ENCODE assay signal across 8 cellular contexts in the genomic region with DNA sequence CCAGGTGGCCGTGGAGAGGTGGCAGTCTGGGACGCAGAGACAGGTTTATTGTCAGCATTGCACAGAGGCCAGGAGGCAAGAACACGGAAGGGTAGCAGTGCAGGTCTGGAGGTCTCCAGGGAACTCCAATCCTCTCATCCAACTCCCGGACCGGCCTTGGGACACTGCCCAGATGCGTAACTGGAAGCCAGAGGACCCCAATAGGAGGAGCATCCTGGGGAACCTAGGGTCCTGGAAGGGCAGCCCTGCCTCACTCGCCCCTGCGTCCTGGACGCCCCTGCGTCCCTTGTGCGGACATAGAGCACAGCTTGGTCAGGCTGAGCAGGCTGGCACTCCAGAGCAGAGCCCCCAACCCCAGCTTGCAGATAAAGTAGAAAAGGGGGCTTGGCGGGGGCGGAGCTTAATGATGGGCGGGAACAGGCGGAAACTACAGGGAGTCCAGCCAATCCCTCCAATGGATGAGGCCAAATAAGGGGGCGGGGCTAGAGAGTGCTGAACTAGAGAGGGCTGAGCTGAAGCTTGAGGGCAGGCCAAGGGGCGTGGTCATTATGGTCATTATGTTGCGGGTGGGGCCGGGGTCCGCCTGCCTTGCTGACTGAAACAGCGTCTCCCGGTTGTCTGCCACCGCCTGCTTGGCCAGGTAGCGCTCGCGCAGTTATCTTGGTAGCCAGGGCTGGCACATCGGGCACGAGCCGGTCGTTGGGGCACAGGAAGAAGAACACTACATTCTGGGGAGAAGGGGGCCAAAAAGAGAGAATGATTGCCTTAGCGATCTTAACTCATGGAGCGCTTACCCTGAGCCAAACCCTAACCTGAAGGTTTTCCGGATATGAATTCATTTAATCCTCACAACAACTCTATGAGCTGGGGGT. TPM values are rescaled to one million over a fixed set of nuclear protein-coding genes. Genes with fewer than 3 reads are reported as not detected.
A peak's percentile ranks its signal among the peaks of the same experiment; 100 is the strongest.
DNase-seq lines count a peak whose midpoint lies in the region; ATAC-seq, FAIRE-seq and TF ChIP-seq lines count a peak whose summit lies in the region.

No MANE protein-coding gene starts in this region.

- CTCF ChIA-PET in CD8-positive, alpha-beta T cell (lab: Charles Lee), result interaction anchor here (0.9 to 2.1 kb wide), 4 partner anchors 18 to 148 kb away, joined by 3 to 9 read pairs (median 4); no protein-coding TSS in a partner anchor

- POLR2A ChIA-PET in CD8-positive, alpha-beta T cell (lab: Charles Lee), result interaction anchor here (0.7 to 2.8 kb wide), 3 partner anchors 9 to 28 kb away, joined by 3 to 27 read pairs (median 3); no protein-coding TSS in a partner anchor

- H3F3A ChIP-seq in neural progenitor cell (ENCODE audit: low read depth), result peaks cover 15% of the 10 kb centered on the region

- peak in 6 of 7 experiments; percentile 15 to 65 (median 38) for DNase-seq in CD8-positive, alpha-beta T cell
- DNase-seq in RPMI7951 (ENCODE audit: low read depth), result peak; percentile 85
- peak; percentile 85 for DNase-seq in germinal center (ENCODE audit: low spot score)
- DNase-seq in neural progenitor cell (ENCODE audit: low spot score), result peak; percentile 100
- DNase-seq in tibial nerve (ENCODE audit: low spot score in 2 of 2), result peak; percentile 67 to 79
- DNase-seq in D721Med (ENCODE audit: insufficient read length, low spot score), result no peak

- H3K9ac ChIP-seq in neural progenitor cell, result no peak overlapping the region

- H3K36me3 Mint-ChIP-seq in CD8-positive, alpha-beta T cell, result no peaks in the 10 kb centered on the region
- no peaks in the 10 kb centered on the region for H3K36me3 Mint-ChIP-seq in activated naive CD4-positive, alpha-beta T cell treated with anti-CD3 and anti-CD28 coated beads, Interleukin-2, amount 50 U/mL, for 24 hours
- H3K36me3 Mint-ChIP-seq in neural progenitor cell, result no peaks in the 10 kb centered on the region

- H3K27me3 Mint-ChIP-seq in CD8-positive, alpha-beta T cell (ENCODE audit: low read depth), result no peaks in the 10 kb centered on the region
- no peaks in the 10 kb centered on the region for H3K27me3 Mint-ChIP-seq in activated naive CD4-positive, alpha-beta T cell treated with anti-CD3 and anti-CD28 coated beads, Interleukin-2, amount 50 U/mL, for 24 hours
- peaks cover 26% of the 10 kb centered on the region for H3K27me3 Mint-ChIP-seq in neural progenitor cell (ENCODE audit: insufficient read depth, low read depth)

- H3K9me3 ChIP-seq in CD8-positive, alpha-beta T cell (ENCODE audit: low read length), result no peaks in the 10 kb centered on the region
- no peaks in the 10 kb centered on the region for H3K9me3 ChIP-seq in neural progenitor cell (ENCODE audit: low read depth)
- no peaks in the 10 kb centered on the region for H3K9me3 ChIP-seq in tibial nerve

- peak overlapping the region; percentile 47 for H3K4me3 ChIP-seq in CD8-positive, alpha-beta T cell (ENCODE audit: low read depth, low read length)
- peak overlapping the region; percentile 48 for H3K4me3 ChIP-seq in neural progenitor cell
- peak overlapping the region; percentile 31 to 62 (median 41) for H3K4me3 ChIP-seq in tibial nerve

- intact Hi-C loops in CD8-positive, alpha-beta T cell (cut with DNase I, micrococcal nuclease), result loop anchor here in 1 of 2 experiments (5.0 kb wide), 1 partner anchor 809 kb away; the partner anchor contains the start of gene EFHD2

- FAIRE-seq in D721Med (lab: Jason Lieb, UNC), result no peak

- peak overlapping the region; percentile 85 for H3K4me3 Mint-ChIP-seq in CD8-positive, alpha-beta T cell
- peak overlapping the region; percentile 82 for H3K4me3 Mint-ChIP-seq in activated naive CD4-positive, alpha-beta T cell treated with anti-CD3 and anti-CD28 coated beads, Interleukin-2, amount 50 U/mL, for 24 hours
- H3K4me3 Mint-ChIP-seq in neural progenitor cell, result peak overlapping the region; percentile 87

- no peak overlapping the region for H3K27ac ChIP-seq in CD8-positive, alpha-beta T cell (ENCODE audit: low read depth, low read length)
- no peak overlapping the region for H3K27ac ChIP-seq in neural progenitor cell
- H3K27ac ChIP-seq in tibial nerve, result peak overlapping the region in 2 of 4 donors; percentile 72 to 76

- TF ChIP-seq EP300 in tibial nerve (IDR thresholded peaks at IDR 0.05), result no peak

- no peaks in the 10 kb centered on the region for H3K27me3 ChIP-seq in CD8-positive, alpha-beta T cell (ENCODE audit: insufficient read depth, low read length)
- peaks cover 42% of the 10 kb centered on the region for H3K27me3 ChIP-seq in neural progenitor cell
- no peaks in the 10 kb centered on the region for H3K27me3 ChIP-seq in tibial nerve

- no peak for TF ChIP-seq CTCF in CD8-positive, alpha-beta T cell (IDR thresholded peaks at IDR 0.05)
- no peak for TF ChIP-seq CTCF in neural progenitor cell (IDR thresholded peaks at IDR 0.05)
- TF ChIP-seq CTCF in tibial nerve (IDR thresholded peaks at IDR 0.05), result no peak
- TF ChIP-seq CTCF in D721Med (IDR thresholded peaks at IDR 0.05; ENCODE audit: insufficient read depth, missing control alignments), result no peak

- peak overlapping the region; percentile 60 for H3K27ac Mint-ChIP-seq in CD8-positive, alpha-beta T cell
- no peak overlapping the region for H3K27ac Mint-ChIP-seq in activated naive CD4-positive, alpha-beta T cell treated with anti-CD3 and anti-CD28 coated beads, Interleukin-2, amount 50 U/mL, for 24 hours
- H3K27ac Mint-ChIP-seq in neural progenitor cell, result no peak overlapping the region

- 11 to 13% methylated on average over 28 to 33 of the region's 33 CpGs for WGBS in tibial nerve, 2 donors

- TF ChIP-seq POLR2A in tibial nerve (IDR thresholded peaks at IDR 0.05), result no peak

- ATAC-seq in CD8-positive, alpha-beta T cell, result peak; percentile 18
- ATAC-seq in HG03460 (IDR thresholded peaks at IDR 0.05; ENCODE audit: unreplicated experiment), result peak; percentile 50

- H3K4me2 ChIP-seq in neural progenitor cell, result peak overlapping the region; percentile 90

- H3K4me1 ChIP-seq in CD8-positive, alpha-beta T cell (ENCODE audit: insufficient read depth, low read length), result peaks cover 17% of the 10 kb centered on the region
- peaks cover 14% of the 10 kb centered on the region for H3K4me1 ChIP-seq in neural progenitor cell
- H3K4me1 ChIP-seq in tibial nerve, result peaks cover 0 to 25% (median 4%) of the 10 kb centered on the region in 4 donors

- peaks cover 18% of the 10 kb centered on the region for H3K4me1 Mint-ChIP-seq in CD8-positive, alpha-beta T cell (ENCODE audit: low read depth)
- peaks cover 16% of the 10 kb centered on the region for H3K4me1 Mint-ChIP-seq in activated naive CD4-positive, alpha-beta T cell treated with anti-CD3 and anti-CD28 coated beads, Interleukin-2, amount 50 U/mL, for 24 hours
- H3K4me1 Mint-ChIP-seq in neural progenitor cell, result peaks cover 33% of the 10 kb centered on the region

- H3K79me2 ChIP-seq in neural progenitor cell (ENCODE audit: low read depth), result no peaks in the 10 kb centered on the region

- H3K9me3 Mint-ChIP-seq in CD8-positive, alpha-beta T cell, result no peaks in the 10 kb centered on the region
- no peaks in the 10 kb centered on the region for H3K9me3 Mint-ChIP-seq in activated naive CD4-positive, alpha-beta T cell treated with anti-CD3 and anti-CD28 coated beads, Interleukin-2, amount 50 U/mL, for 24 hours
- H3K9me3 Mint-ChIP-seq in neural progenitor cell, result no peaks in the 10 kb centered on the region

- no peaks in the 10 kb centered on the region for H4K20me1 ChIP-seq in neural progenitor cell (ENCODE audit: low read depth)

- H3K36me3 ChIP-seq in CD8-positive, alpha-beta T cell (ENCODE audit: insufficient read depth, low read length), result no peaks in the 10 kb centered on the region
- H3K36me3 ChIP-seq in neural progenitor cell, result no peaks in the 10 kb centered on the region
- H3K36me3 ChIP-seq in tibial nerve, result no peaks in the 10 kb centered on the region

- peak overlapping the region; percentile 44 for H2AFZ ChIP-seq in neural progenitor cell (replicated peaks)

RNA-seq across cellular contexts. Expression of gene ARHGEF19, which starts 3.7 kb away (rescaled TPM):
- total RNA-seq in CD8-positive, alpha-beta T cell, result 1 to 10 TPM; 4.3 to 5.6 TPM
- total RNA-seq in RPMI7951 (2014; rRNA removed; shearing (Covaris generic)), result 8.3 and 10.7 TPM in 2 replicates
- total RNA-seq in neural progenitor cell (ENCODE audit: low replicate concordance) (10.9 and 22.2 TPM in 2 replicates), tibial nerve (10 to 100 TPM in 2 of 4 donors, 1 to 10 TPM in 2; 7.8 to 19.3 (median 11.1) TPM)

RNA-seq across cellular contexts. Expression of gene CPLANE2, which starts 20.9 kb away (rescaled TPM):
- 1 to 10 TPM; 5.2 to 5.6 TPM for total RNA-seq in CD8-positive, alpha-beta T cell
- total RNA-seq in RPMI7951 (2014; rRNA removed; shearing (Covaris generic)), result 2.4 and 6.5 TPM in 2 replicates
- total RNA-seq in neural progenitor cell (ENCODE audit: low replicate concordance) (3.0 and 11.4 TPM in 2 replicates), tibial nerve (10 to 100 TPM in 2 of 4 donors, 1 to 10 TPM in 2; 3.6 to 14.4 (median 9.6) TPM)
